1 cellular context compared by ENCODE assay signal in genomic region chr1:3422638-3423037, GRCh38.
A peak's percentile ranks its signal among the peaks of the same experiment; 100 is the strongest.
TF ChIP-seq lines count a peak whose summit lies in the region.

No MANE protein-coding gene starts in this region.

TF ChIP-seq in HepG2, 621 proteins besides CTCF, POLR2A, EP300 and RAD21:
- TF ChIP-seq ZBTB33 (CRISPR knock-in tag; IDR thresholded peaks at IDR 0.05) (no peak), HNF1B (CRISPR knock-in tag; IDR thresholded peaks at IDR 0.05) (0 out of 2 replicates have a peak, but pooled peaks have one; percentile 34), KMT2B (CRISPR knock-in tag; IDR thresholded peaks at IDR 0.05) (no peak), MIER3 (CRISPR knock-in tag; IDR thresholded peaks at IDR 0.05; ENCODE audit: borderline replicate concordance) (0 out of 2 replicates have a peak, but pooled peaks have one; percentile 1), ZHX1 (CRISPR knock-in tag; IDR thresholded peaks at IDR 0.05; ENCODE audit: low read depth) (no peak), FOXO4 (CRISPR knock-in tag; conservative IDR thresholded peaks at IDR 0.05) (0 out of 2 replicates have a peak, but pooled peaks have one; percentile 40), CAMTA2 (CRISPR knock-in tag; IDR thresholded peaks at IDR 0.05; ENCODE audit: borderline replicate concordance) (0 out of 2 replicates have a peak, but pooled peaks have one; percentile 17), SAP130 (CRISPR knock-in tag; IDR thresholded peaks at IDR 0.05; ENCODE audit: low read depth) (no peak), ARID2 (CRISPR knock-in tag; IDR thresholded peaks at IDR 0.05; ENCODE audit: borderline replicate concordance) (0 out of 2 replicates have a peak, but pooled peaks have one; percentile 8), ZNF576 (CRISPR knock-in tag; IDR thresholded peaks at IDR 0.05) (peak; percentile 32; the same call in 1 of the 2 replicates)
TF ChIP-seq in HepG2: peak in this region for 6.
